ENCODE assay signal across 12 cellular contexts in the genomic region with DNA sequence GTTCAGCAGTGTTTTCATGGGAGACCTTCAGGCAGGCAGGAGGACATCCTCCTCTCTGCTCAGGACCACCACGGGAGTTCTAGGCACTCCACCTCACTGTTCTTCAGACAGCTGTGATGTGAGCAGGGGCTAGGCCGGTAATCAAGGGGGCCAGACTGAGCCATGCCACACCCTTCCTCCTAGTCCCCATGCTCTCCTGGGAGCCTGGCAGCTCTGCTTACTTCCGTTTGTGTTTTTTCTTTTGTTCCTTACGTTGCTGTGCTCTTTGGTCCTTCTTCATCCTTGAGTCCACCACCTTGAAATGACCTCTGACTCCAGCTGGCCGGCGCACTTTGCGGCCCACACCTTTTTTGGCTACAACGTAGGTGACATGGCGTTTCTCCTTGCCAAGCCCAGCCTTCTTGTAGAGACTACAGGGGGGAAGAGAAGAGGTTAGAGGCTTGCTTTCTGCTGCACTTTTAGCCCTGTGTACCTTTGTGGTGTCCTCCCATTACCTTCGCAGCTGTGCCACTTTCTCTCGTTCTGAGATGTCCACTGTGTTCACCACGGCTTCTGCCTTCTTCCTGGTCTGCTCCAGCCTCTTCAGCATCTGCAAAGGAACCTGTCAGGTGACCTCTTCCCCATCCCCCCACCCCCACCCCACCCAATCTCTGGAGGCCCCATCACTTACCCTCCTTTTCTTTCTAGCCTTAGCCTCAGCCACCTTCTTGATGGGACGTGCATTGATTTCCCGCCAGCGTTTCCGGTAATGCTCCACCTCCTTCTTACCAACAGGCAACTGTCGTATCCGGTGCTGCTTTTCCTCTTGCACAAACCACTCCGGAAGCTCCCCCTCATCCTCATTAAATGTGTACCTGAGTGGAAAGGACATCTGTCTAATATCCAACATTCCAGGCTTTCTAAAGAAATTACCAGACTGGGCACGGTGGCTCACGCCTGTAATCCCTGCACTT. TPM values are rescaled to one million over a fixed set of nuclear protein-coding genes. Genes with fewer than 3 reads are reported as not detected.
DNase-seq lines count a peak whose midpoint lies in the region; ATAC-seq, FAIRE-seq and TF ChIP-seq lines count a peak whose summit lies in the region.
"Had no signal": no experiment of that assay in that cellular context is flagged by ENCODE, and none has a peak within 500 bp of the region (broad histone marks: within the 10 kb centered on the region; RNA-seq: fewer than 3 reads in every experiment).

No MANE protein-coding gene starts in this region.

- no peak for TF ChIP-seq POLR2A in GM12891 (IDR thresholded peaks at IDR 0.05; ENCODE audit: low read depth, low read length)
- TF ChIP-seq POLR2A in testis (IDR thresholded peaks at IDR 0.05): no peak

- POLR2A ChIA-PET in CD8-positive, alpha-beta T cell (lab: Charles Lee): interaction anchor here (1.0 to 1.9 kb wide), 4 partner anchors 8 to 126 kb away, joined by 3 to 6 read pairs (median 4); no protein-coding TSS in a partner anchor
- POLR2A ChIA-PET in Panc1 (lab: Charles Lee): no interaction called here

- CTCF ChIA-PET in CD8-positive, alpha-beta T cell (lab: Charles Lee): no interaction called here
- CTCF ChIA-PET in Panc1 (lab: Charles Lee): no interaction called here

- H3K27ac Mint-ChIP-seq in CD8-positive, alpha-beta T cell: peak overlapping the region; percentile 85
- no peak overlapping the region for H3K27ac Mint-ChIP-seq in central memory CD8-positive, alpha-beta T cell (ENCODE audit: low read depth)
- peak overlapping the region in 2 of 3 experiments; percentile 45 to 74 for H3K27ac Mint-ChIP-seq in nephron

- H3K36me3 ChIP-seq in CD8-positive, alpha-beta T cell (ENCODE audit: insufficient read depth, low read length): peaks cover 85% of the 10 kb centered on the region
- peaks cover 29% of the 10 kb centered on the region for H3K36me3 ChIP-seq in Panc1 (ENCODE audit: control insufficient read depth, insufficient read depth, low read length)
- no peaks in the 10 kb centered on the region for H3K36me3 ChIP-seq in testis (ENCODE audit: low read depth, missing control alignments)

- no peak overlapping the region for H3K4me3 ChIP-seq in CD8-positive, alpha-beta T cell (ENCODE audit: low read depth, low read length)
- no peak overlapping the region for H3K4me3 ChIP-seq in Panc1 (ENCODE audit: low read depth in 2 of 2, low read length in 2 of 2)
- no peak overlapping the region for H3K4me3 ChIP-seq in testis
- H3K4me3 ChIP-seq: skin epidermis had no signal

- 71 to 74% methylated on average over 21 of the region's 21 CpGs for WGBS in testis, 2 donors

- no peaks in the 10 kb centered on the region for H3K27me3 ChIP-seq in CD8-positive, alpha-beta T cell (ENCODE audit: insufficient read depth, low read length)
- no peaks in the 10 kb centered on the region for H3K27me3 ChIP-seq in Panc1 (ENCODE audit: control insufficient read depth, insufficient read depth, low read length)
- no peaks in the 10 kb centered on the region for H3K27me3 ChIP-seq in testis

- no peaks in the 10 kb centered on the region for H3K27me3 Mint-ChIP-seq in CD8-positive, alpha-beta T cell (ENCODE audit: low read depth)
- no peaks in the 10 kb centered on the region for H3K27me3 Mint-ChIP-seq in central memory CD8-positive, alpha-beta T cell
- no peaks in the 10 kb centered on the region for H3K27me3 Mint-ChIP-seq in nephron (ENCODE audit: low read depth)

- FAIRE-seq in GM12891 (lab: Jason Lieb, UNC): no peak

- peaks cover 24% of the 10 kb centered on the region for H3K4me1 Mint-ChIP-seq in CD8-positive, alpha-beta T cell (ENCODE audit: low read depth)
- peaks cover 42% of the 10 kb centered on the region for H3K4me1 Mint-ChIP-seq in central memory CD8-positive, alpha-beta T cell
- peaks cover 6% of the 10 kb centered on the region for H3K4me1 Mint-ChIP-seq in nephron

- in situ Hi-C loops in Panc1 (cut with HindIII; ENCODE audit: low pct_unique_long_range_greater_than_20kb, low sequenced_read_pairs): no loop called here
- in situ Hi-C loops in GM13976 (cut with MboI; ENCODE audit: low sequenced_read_pairs, unreplicated experiment): loop anchor here (25.0 kb wide), 1 partner anchor 383 kb away; a partner anchor contains a TSS

- no peaks in the 10 kb centered on the region for H3K9me3 ChIP-seq in CD8-positive, alpha-beta T cell (ENCODE audit: low read length)
- H3K9me3 ChIP-seq in Panc1 (ENCODE audit: control insufficient read depth, insufficient read depth, low read depth, low read length): no peaks in the 10 kb centered on the region
- H3K9me3 ChIP-seq in testis: no peaks in the 10 kb centered on the region

- H3K27ac ChIP-seq in CD8-positive, alpha-beta T cell (ENCODE audit: low read depth, low read length): no peak overlapping the region
- no peak overlapping the region for H3K27ac ChIP-seq in Panc1 (ENCODE audit: low read length)
- H3K27ac ChIP-seq in testis: no peak overlapping the region

- no peak for ATAC-seq in CD8-positive, alpha-beta T cell
- ATAC-seq in Panc1: peak; percentile 23; the same call in 1 of the 2 replicates
- no peak for ATAC-seq in central memory CD8-positive, alpha-beta T cell (replicated peaks; ENCODE audit: extremely low read depth, poor library complexity, severe bottlenecking)

- H3K4me1 ChIP-seq in CD8-positive, alpha-beta T cell (ENCODE audit: insufficient read depth, low read length): no peaks in the 10 kb centered on the region
- H3K4me1 ChIP-seq in Panc1 (ENCODE audit: control insufficient read depth, insufficient read depth, low read length) (peaks cover 3% of the 10 kb centered on the region; the same call in 1 of the 2 replicates), testis (no peaks in the 10 kb centered on the region)

- no peak for DNase-seq in CD8-positive, alpha-beta T cell
- DNase-seq in Panc1 (ENCODE audit: low read depth, low spot score) (no peak), GM19238 (ENCODE audit: insufficient read length, low spot score) (no peak), GM12891 (ENCODE audit: insufficient read length, low spot score) (no peak), GM13976 (ENCODE audit: low spot score) (no peak), testis (no peak)
- DNase-seq in central memory CD8-positive, alpha-beta T cell (ENCODE audit: low spot score in 2 of 2): no peak
- DNase-seq: activated CD4-positive, CD25-positive, alpha-beta regulatory T cell treated with anti-CD3 and anti-CD28 coated beads, Interleukin-2, amount 50 U/mL, for 72 hours; amniotic stem cell; NCI-H345 had no signal

- no peak overlapping the region for H3K4me3 Mint-ChIP-seq in CD8-positive, alpha-beta T cell
- H3K4me3 Mint-ChIP-seq in central memory CD8-positive, alpha-beta T cell: peak overlapping the region; percentile 37
- H3K4me3 Mint-ChIP-seq in nephron: no peak overlapping the region

- TSS peak; percentile 92 for BruUV-seq in Panc1 (replicated peaks; lab: Mats Ljungman, UMichigan)

- no peak for TF ChIP-seq CTCF in CD8-positive, alpha-beta T cell (IDR thresholded peaks at IDR 0.05)
- TF ChIP-seq CTCF in Panc1 (IDR thresholded peaks at IDR 0.05) (no peak), nephron (IDR thresholded peaks at IDR 0.05; ENCODE audit: unreplicated experiment in 3 of 3) (no peak), GM13976 (IDR thresholded peaks at IDR 0.05; ENCODE audit: borderline replicate concordance, control extremely low read depth, extremely low read depth, insufficient read depth, missing control alignments) (no peak), testis (IDR thresholded peaks at IDR 0.05) (no peak)

- H3K36me3 Mint-ChIP-seq in CD8-positive, alpha-beta T cell: peaks cover 98% of the 10 kb centered on the region
- peaks cover 75% of the 10 kb centered on the region for H3K36me3 Mint-ChIP-seq in central memory CD8-positive, alpha-beta T cell (ENCODE audit: insufficient read depth)
- H3K36me3 Mint-ChIP-seq in nephron (ENCODE audit: low read depth): peaks cover 92% of the 10 kb centered on the region

- no peaks in the 10 kb centered on the region for H3K9me3 Mint-ChIP-seq in CD8-positive, alpha-beta T cell
- no peaks in the 10 kb centered on the region for H3K9me3 Mint-ChIP-seq in central memory CD8-positive, alpha-beta T cell
- no peaks in the 10 kb centered on the region for H3K9me3 Mint-ChIP-seq in nephron

- intact Hi-C loops in CD8-positive, alpha-beta T cell (cut with DNase I, micrococcal nuclease): no loop called here
- intact Hi-C loops in Panc1 (cut with micrococcal nuclease; ENCODE audit: unreplicated experiment) (no loop called here), testis (cut with DNase I; ENCODE audit: low total_unique reads) (loop anchor here (10.0 kb wide), 2 partner anchors 45 to 195 kb away; a partner anchor contains a TSS)

TF ChIP-seq in GM12891, 5 proteins besides CTCF, POLR2A, EP300 and RAD21 (continues in another document):
- TF ChIP-seq POU2F2 (IDR thresholded peaks at IDR 0.05; ENCODE audit: low read depth, low read length) (no peak), POLR2AphosphoS5 (IDR thresholded peaks at IDR 0.05; ENCODE audit: low read depth, low read length) (no peak), SPI1 (IDR thresholded peaks at IDR 0.05; ENCODE audit: low read depth, low read length) (no peak)

RNA-seq across cellular contexts. Expression of a gene that starts 7.4 kb away (rescaled TPM):
- total RNA-seq in CD8-positive, alpha-beta T cell: 10 to 100 TPM; 88.5 to 90.3 TPM
- total RNA-seq in Panc1 (2021; ENCODE audit: unreplicated experiment): 145 TPM
- 223 TPM for polyA plus RNA-seq in Panc1 (2012; ENCODE audit: insufficient read length)
- polyA plus RNA-seq in GM12891 (2012; ENCODE audit: low read depth, missing spikeins): 125 TPM
- 100 to 1,000 TPM; 121 to 145 TPM for total RNA-seq in testis
- polyA plus RNA-seq in testis (ENCODE audit: insufficient read depth, low read depth, low replicate concordance): 269 TPM

RNA-seq across cellular contexts. Expression of a gene that starts 7.6 kb away (rescaled TPM):
- total RNA-seq in CD8-positive, alpha-beta T cell: 10 to 100 TPM; 60.0 to 70.3 TPM
- total RNA-seq in Panc1 (2021; ENCODE audit: unreplicated experiment) (41.3 TPM), testis (10 to 100 TPM; 47.2 to 59.7 TPM)
- 31.1 TPM for polyA plus RNA-seq in Panc1 (2012; ENCODE audit: insufficient read length)
- polyA plus RNA-seq in GM12891 (2012; ENCODE audit: low read depth, missing spikeins): 27.1 TPM
- 39.9 TPM for polyA plus RNA-seq in testis (ENCODE audit: insufficient read depth, low read depth, low replicate concordance)

RNA-seq across cellular contexts. Expression of a gene that starts 22.6 kb away (rescaled TPM):
- total RNA-seq in CD8-positive, alpha-beta T cell: 100 to 1,000 TPM; 121 TPM
- total RNA-seq in Panc1 (2021; ENCODE audit: unreplicated experiment) (59.4 TPM), testis (100 to 1,000 TPM; 121 to 122 TPM)
- polyA plus RNA-seq in Panc1 (2012; ENCODE audit: insufficient read length): 48.7 TPM
- 56.0 TPM for polyA plus RNA-seq in GM12891 (2012; ENCODE audit: low read depth, missing spikeins)
- 95.2 TPM for polyA plus RNA-seq in testis (ENCODE audit: insufficient read depth, low read depth, low replicate concordance)

RNA-seq across cellular contexts. Expression of a gene that starts 45.9 kb away (rescaled TPM):
- total RNA-seq in CD8-positive, alpha-beta T cell: 10 to 100 TPM; 71.5 to 74.1 TPM
- total RNA-seq in Panc1 (2021; ENCODE audit: unreplicated experiment): 89.6 TPM
- 46.9 TPM for polyA plus RNA-seq in Panc1 (2012; ENCODE audit: insufficient read length)
- 60.3 TPM for polyA plus RNA-seq in GM12891 (2012; ENCODE audit: low read depth, missing spikeins)
- total RNA-seq in testis: 100 to 1,000 TPM; 173 to 203 TPM
- polyA plus RNA-seq in testis (ENCODE audit: insufficient read depth, low read depth, low replicate concordance): 124 TPM

RNA-seq across cellular contexts. Expression of a gene that starts 46.5 kb away (rescaled TPM):
- 10 to 100 TPM; 33.1 to 34.6 TPM for total RNA-seq in CD8-positive, alpha-beta T cell
- total RNA-seq in Panc1 (2021; ENCODE audit: unreplicated experiment) (64.8 TPM), testis (10 to 100 TPM; 65.7 to 68.0 TPM)
- 46.2 TPM for polyA plus RNA-seq in Panc1 (2012; ENCODE audit: insufficient read length)
- 48.3 TPM for polyA plus RNA-seq in GM12891 (2012; ENCODE audit: low read depth, missing spikeins)
- polyA plus RNA-seq in testis (ENCODE audit: insufficient read depth, low read depth, low replicate concordance): 52.4 TPM
